Comparison of ENCODE assay signal across 1 cellular context in the genomic region with DNA sequence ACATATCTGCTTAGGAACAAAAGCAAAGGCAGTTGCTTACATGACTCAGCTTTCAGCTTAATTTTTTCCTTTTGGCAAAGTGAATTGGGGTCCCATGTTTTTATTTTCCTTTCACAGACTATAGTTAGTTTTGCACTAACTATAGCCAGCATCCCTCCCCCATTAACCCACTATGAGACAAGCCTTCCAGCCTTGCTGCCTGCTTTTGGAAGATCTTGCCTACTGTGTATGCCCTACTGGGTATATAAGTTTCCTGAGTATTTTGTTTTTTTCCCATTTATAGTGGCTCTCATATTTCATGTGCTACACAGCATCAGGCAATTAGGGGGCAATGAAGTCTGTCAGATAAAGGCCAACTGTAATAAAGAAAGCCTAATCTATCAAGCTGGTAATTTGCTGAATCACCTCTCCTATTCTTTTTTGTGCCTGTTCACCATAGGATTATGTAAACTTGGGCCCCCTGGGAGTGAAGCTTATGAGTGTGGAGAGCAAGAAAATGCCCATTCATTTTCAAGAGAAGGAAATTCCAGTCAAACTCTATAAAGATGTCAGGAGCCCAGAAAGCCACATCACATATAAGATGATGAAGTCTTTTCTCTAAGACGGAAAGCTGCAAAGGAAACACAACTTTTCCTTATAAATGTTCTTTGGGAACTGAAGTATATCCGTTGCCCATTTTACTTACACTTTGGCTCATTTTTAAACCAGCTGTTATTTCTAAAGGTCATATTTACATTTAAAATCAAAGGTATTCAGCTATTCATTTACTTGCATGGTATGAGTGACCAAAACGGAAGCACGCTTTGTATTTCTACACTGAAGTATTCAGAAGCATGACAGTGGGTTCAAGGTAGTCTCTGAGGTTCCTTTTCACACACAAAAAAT.
TF ChIP-seq lines count a peak whose summit lies in the region.

No MANE protein-coding gene starts in this region.

TF ChIP-seq in HepG2, 621 proteins besides CTCF, POLR2A, EP300 and RAD21 (continued from another document and continues in another):
- TF ChIP-seq, protein P1, sequence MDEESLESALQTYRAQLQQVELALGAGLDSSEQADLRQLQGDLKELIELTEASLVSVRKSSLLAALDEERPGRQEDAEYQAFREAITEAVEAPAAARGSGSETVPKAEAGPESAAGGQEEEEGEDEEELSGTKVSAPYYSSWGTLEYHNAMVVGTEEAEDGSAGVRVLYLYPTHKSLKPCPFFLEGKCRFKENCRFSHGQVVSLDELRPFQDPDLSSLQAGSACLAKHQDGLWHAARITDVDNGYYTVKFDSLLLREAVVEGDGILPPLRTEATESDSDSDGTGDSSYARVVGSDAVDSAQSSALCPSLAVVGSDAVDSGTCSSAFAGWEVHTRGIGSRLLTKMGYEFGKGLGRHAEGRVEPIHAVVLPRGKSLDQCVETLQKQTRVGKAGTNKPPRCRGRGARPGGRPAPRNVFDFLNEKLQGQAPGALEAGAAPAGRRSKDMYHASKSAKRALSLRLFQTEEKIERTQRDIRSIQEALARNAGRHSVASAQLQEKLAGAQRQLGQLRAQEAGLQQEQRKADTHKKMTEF (CRISPR knock-in tag; IDR thresholded peaks at IDR 0.05), result peak; percentile 35; the same call in 1 of the 2 replicates
- TF ChIP-seq KDM6A (CRISPR knock-in tag; IDR thresholded peaks at IDR 0.05; ENCODE audit: low read depth), result peak; percentile 52; the same call in 1 of the 2 replicates
- TF ChIP-seq ZNF737 (CRISPR knock-in tag; IDR thresholded peaks at IDR 0.05; ENCODE audit: borderline replicate concordance), result no peak
- TF ChIP-seq ZFP1 (CRISPR knock-in tag; IDR thresholded peaks at IDR 0.05), result no peak
- TF ChIP-seq, protein P2, sequence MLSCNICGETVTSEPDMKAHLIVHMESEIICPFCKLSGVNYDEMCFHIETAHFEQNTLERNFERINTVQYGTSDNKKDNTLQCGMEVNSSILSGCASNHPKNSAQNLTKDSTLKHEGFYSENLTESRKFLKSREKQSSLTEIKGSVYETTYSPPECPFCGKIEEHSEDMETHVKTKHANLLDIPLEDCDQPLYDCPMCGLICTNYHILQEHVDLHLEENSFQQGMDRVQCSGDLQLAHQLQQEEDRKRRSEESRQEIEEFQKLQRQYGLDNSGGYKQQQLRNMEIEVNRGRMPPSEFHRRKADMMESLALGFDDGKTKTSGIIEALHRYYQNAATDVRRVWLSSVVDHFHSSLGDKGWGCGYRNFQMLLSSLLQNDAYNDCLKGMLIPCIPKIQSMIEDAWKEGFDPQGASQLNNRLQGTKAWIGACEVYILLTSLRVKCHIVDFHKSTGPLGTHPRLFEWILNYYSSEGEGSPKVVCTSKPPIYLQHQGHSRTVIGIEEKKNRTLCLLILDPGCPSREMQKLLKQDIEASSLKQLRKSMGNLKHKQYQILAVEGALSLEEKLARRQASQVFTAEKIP (CRISPR knock-in tag; IDR thresholded peaks at IDR 0.05; ENCODE audit: borderline replicate concordance), result no peak
- no peak for TF ChIP-seq MED13 (CRISPR knock-in tag; IDR thresholded peaks at IDR 0.05)
- no peak for TF ChIP-seq ZNF329 (CRISPR knock-in tag; IDR thresholded peaks at IDR 0.05; ENCODE audit: low read depth)
- TF ChIP-seq RBAK (CRISPR knock-in tag; IDR thresholded peaks at IDR 0.05), result no peak
- no peak for TF ChIP-seq ZBTB21 (CRISPR knock-in tag; IDR thresholded peaks at IDR 0.05)
- TF ChIP-seq, protein P3, sequence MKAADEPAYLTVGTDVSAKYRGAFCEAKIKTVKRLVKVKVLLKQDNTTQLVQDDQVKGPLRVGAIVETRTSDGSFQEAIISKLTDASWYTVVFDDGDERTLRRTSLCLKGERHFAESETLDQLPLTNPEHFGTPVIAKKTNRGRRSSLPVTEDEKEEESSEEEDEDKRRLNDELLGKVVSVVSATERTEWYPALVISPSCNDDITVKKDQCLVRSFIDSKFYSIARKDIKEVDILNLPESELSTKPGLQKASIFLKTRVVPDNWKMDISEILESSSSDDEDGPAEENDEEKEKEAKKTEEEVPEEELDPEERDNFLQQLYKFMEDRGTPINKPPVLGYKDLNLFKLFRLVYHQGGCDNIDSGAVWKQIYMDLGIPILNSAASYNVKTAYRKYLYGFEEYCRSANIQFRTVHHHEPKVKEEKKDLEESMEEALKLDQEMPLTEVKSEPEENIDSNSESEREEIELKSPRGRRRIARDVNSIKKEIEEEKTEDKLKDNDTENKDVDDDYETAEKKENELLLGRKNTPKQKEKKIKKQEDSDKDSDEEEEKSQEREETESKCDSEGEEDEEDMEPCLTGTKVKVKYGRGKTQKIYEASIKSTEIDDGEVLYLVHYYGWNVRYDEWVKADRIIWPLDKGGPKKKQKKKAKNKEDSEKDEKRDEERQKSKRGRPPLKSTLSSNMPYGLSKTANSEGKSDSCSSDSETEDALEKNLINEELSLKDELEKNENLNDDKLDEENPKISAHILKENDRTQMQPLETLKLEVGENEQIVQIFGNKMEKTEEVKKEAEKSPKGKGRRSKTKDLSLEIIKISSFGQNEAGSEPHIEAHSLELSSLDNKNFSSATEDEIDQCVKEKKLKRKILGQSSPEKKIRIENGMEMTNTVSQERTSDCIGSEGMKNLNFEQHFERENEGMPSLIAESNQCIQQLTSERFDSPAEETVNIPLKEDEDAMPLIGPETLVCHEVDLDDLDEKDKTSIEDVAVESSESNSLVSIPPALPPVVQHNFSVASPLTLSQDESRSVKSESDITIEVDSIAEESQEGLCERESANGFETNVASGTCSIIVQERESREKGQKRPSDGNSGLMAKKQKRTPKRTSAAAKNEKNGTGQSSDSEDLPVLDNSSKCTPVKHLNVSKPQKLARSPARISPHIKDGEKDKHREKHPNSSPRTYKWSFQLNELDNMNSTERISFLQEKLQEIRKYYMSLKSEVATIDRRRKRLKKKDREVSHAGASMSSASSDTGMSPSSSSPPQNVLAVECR (CRISPR knock-in tag; IDR thresholded peaks at IDR 0.05; ENCODE audit: borderline replicate concordance), result no peak
- no peak for TF ChIP-seq SP4 (CRISPR knock-in tag; IDR thresholded peaks at IDR 0.05)
- no peak for TF ChIP-seq SAP130 (CRISPR knock-in tag; IDR thresholded peaks at IDR 0.05; ENCODE audit: low read depth)
- TF ChIP-seq FOXJ3 (CRISPR knock-in tag; IDR thresholded peaks at IDR 0.05; ENCODE audit: borderline replicate concordance), result no peak
- TF ChIP-seq ZNF33A (CRISPR knock-in tag; IDR thresholded peaks at IDR 0.05; ENCODE audit: borderline replicate concordance), result no peak
- no peak for TF ChIP-seq KDM5A (IDR thresholded peaks at IDR 0.05; ENCODE audit: borderline replicate concordance, low read length)
- TF ChIP-seq, protein P4, sequence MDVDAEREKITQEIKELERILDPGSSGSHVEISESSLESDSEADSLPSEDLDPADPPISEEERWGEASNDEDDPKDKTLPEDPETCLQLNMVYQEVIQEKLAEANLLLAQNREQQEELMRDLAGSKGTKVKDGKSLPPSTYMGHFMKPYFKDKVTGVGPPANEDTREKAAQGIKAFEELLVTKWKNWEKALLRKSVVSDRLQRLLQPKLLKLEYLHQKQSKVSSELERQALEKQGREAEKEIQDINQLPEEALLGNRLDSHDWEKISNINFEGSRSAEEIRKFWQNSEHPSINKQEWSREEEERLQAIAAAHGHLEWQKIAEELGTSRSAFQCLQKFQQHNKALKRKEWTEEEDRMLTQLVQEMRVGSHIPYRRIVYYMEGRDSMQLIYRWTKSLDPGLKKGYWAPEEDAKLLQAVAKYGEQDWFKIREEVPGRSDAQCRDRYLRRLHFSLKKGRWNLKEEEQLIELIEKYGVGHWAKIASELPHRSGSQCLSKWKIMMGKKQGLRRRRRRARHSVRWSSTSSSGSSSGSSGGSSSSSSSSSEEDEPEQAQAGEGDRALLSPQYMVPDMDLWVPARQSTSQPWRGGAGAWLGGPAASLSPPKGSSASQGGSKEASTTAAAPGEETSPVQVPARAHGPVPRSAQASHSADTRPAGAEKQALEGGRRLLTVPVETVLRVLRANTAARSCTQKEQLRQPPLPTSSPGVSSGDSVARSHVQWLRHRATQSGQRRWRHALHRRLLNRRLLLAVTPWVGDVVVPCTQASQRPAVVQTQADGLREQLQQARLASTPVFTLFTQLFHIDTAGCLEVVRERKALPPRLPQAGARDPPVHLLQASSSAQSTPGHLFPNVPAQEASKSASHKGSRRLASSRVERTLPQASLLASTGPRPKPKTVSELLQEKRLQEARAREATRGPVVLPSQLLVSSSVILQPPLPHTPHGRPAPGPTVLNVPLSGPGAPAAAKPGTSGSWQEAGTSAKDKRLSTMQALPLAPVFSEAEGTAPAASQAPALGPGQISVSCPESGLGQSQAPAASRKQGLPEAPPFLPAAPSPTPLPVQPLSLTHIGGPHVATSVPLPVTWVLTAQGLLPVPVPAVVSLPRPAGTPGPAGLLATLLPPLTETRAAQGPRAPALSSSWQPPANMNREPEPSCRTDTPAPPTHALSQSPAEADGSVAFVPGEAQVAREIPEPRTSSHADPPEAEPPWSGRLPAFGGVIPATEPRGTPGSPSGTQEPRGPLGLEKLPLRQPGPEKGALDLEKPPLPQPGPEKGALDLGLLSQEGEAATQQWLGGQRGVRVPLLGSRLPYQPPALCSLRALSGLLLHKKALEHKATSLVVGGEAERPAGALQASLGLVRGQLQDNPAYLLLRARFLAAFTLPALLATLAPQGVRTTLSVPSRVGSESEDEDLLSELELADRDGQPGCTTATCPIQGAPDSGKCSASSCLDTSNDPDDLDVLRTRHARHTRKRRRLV (CRISPR knock-in tag; IDR thresholded peaks at IDR 0.05), result no peak
- TF ChIP-seq ZFP62 (CRISPR knock-in tag; IDR thresholded peaks at IDR 0.05), result no peak
- no peak for TF ChIP-seq FOXK2 (IDR thresholded peaks at IDR 0.05)
- no peak for TF ChIP-seq FOXP1 (IDR thresholded peaks at IDR 0.05)
- TF ChIP-seq FOXP1 (CRISPR knock-in tag; IDR thresholded peaks at IDR 0.05), result no peak
- no peak for TF ChIP-seq ZNF431 (CRISPR knock-in tag; IDR thresholded peaks at IDR 0.05; ENCODE audit: borderline replicate concordance, low read depth)
- TF ChIP-seq DMAP1 (CRISPR knock-in tag; IDR thresholded peaks at IDR 0.05), result no peak
- TF ChIP-seq, protein P5, sequence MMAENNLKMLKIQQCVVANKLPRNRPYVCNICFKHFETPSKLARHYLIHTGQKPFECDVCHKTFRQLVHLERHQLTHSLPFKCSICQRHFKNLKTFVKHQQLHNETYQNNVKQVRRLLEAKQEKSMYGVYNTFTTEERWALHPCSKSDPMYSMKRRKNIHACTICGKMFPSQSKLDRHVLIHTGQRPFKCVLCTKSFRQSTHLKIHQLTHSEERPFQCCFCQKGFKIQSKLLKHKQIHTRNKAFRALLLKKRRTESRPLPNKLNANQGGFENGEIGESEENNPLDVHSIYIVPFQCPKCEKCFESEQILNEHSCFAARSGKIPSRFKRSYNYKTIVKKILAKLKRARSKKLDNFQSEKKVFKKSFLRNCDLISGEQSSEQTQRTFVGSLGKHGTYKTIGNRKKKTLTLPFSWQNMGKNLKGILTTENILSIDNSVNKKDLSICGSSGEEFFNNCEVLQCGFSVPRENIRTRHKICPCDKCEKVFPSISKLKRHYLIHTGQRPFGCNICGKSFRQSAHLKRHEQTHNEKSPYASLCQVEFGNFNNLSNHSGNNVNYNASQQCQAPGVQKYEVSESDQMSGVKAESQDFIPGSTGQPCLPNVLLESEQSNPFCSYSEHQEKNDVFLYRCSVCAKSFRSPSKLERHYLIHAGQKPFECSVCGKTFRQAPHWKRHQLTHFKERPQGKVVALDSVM (CRISPR knock-in tag; IDR thresholded peaks at IDR 0.05), result no peak
- TF ChIP-seq, protein P6, sequence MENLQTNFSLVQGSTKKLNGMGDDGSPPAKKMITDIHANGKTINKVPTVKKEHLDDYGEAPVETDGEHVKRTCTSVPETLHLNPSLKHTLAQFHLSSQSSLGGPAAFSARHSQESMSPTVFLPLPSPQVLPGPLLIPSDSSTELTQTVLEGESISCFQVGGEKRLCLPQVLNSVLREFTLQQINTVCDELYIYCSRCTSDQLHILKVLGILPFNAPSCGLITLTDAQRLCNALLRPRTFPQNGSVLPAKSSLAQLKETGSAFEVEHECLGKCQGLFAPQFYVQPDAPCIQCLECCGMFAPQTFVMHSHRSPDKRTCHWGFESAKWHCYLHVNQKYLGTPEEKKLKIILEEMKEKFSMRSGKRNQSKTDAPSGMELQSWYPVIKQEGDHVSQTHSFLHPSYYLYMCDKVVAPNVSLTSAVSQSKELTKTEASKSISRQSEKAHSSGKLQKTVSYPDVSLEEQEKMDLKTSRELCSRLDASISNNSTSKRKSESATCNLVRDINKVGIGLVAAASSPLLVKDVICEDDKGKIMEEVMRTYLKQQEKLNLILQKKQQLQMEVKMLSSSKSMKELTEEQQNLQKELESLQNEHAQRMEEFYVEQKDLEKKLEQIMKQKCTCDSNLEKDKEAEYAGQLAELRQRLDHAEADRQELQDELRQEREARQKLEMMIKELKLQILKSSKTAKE (CRISPR knock-in tag; IDR thresholded peaks at IDR 0.05; ENCODE audit: borderline replicate concordance), result no peak
- no peak for TF ChIP-seq ZNF205 (CRISPR knock-in tag; IDR thresholded peaks at IDR 0.05)
- TF ChIP-seq DPF2 (CRISPR knock-in tag; IDR thresholded peaks at IDR 0.05; ENCODE audit: borderline replicate concordance, low read depth), result no peak
- TF ChIP-seq SSRP1 (CRISPR knock-in tag; IDR thresholded peaks at IDR 0.05), result no peak
- TF ChIP-seq KAT8 (CRISPR knock-in tag; IDR thresholded peaks at IDR 0.05), result 0 out of 2 replicates have a peak, but pooled peaks have one; percentile 37
- TF ChIP-seq SOX6 (IDR thresholded peaks at IDR 0.05), result no peak
- TF ChIP-seq SOX6 (CRISPR knock-in tag; IDR thresholded peaks at IDR 0.05), result peak; percentile 74
- no peak for TF ChIP-seq ELF1 (CRISPR knock-in tag; IDR thresholded peaks at IDR 0.05)
- TF ChIP-seq, protein P7, sequence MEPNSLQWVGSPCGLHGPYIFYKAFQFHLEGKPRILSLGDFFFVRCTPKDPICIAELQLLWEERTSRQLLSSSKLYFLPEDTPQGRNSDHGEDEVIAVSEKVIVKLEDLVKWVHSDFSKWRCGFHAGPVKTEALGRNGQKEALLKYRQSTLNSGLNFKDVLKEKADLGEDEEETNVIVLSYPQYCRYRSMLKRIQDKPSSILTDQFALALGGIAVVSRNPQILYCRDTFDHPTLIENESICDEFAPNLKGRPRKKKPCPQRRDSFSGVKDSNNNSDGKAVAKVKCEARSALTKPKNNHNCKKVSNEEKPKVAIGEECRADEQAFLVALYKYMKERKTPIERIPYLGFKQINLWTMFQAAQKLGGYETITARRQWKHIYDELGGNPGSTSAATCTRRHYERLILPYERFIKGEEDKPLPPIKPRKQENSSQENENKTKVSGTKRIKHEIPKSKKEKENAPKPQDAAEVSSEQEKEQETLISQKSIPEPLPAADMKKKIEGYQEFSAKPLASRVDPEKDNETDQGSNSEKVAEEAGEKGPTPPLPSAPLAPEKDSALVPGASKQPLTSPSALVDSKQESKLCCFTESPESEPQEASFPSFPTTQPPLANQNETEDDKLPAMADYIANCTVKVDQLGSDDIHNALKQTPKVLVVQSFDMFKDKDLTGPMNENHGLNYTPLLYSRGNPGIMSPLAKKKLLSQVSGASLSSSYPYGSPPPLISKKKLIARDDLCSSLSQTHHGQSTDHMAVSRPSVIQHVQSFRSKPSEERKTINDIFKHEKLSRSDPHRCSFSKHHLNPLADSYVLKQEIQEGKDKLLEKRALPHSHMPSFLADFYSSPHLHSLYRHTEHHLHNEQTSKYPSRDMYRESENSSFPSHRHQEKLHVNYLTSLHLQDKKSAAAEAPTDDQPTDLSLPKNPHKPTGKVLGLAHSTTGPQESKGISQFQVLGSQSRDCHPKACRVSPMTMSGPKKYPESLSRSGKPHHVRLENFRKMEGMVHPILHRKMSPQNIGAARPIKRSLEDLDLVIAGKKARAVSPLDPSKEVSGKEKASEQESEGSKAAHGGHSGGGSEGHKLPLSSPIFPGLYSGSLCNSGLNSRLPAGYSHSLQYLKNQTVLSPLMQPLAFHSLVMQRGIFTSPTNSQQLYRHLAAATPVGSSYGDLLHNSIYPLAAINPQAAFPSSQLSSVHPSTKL (CRISPR knock-in tag; IDR thresholded peaks at IDR 0.05), result peak; percentile 69
- TF ChIP-seq HOXA7 (CRISPR knock-in tag; IDR thresholded peaks at IDR 0.05), result no peak
- no peak for TF ChIP-seq PAWR (CRISPR knock-in tag; IDR thresholded peaks at IDR 0.05; ENCODE audit: borderline replicate concordance)
